In genomic region chr6:137740347-137740746, GRCh38 we compare ENCODE assay signal across 17 cellular contexts.
"Had no signal": no experiment of that assay in that cellular context is flagged by ENCODE, and none has a peak within 500 bp of the region (broad histone marks: within the 10 kb centered on the region; RNA-seq: fewer than 3 reads in every experiment).

No MANE protein-coding gene starts in this region.

- H3K27ac Mint-ChIP-seq: type B pancreatic cell had no signal

- H3K36me3 ChIP-seq: gastrocnemius medialis, neutrophil, thyroid gland had no signal

- H3K27me3 ChIP-seq: gastrocnemius medialis, neutrophil, thyroid gland had no signal

- H3K9me3 Mint-ChIP-seq: central memory CD8-positive, alpha-beta T cell; naive thymus-derived CD8-positive, alpha-beta T cell had no signal

- ATAC-seq: esophagus mucosa, gastrocnemius medialis, left colon had no signal

- H3K27me3 Mint-ChIP-seq: naive thymus-derived CD8-positive, alpha-beta T cell had no signal

- H3K9me3 ChIP-seq: gastrocnemius medialis, neutrophil, thyroid gland had no signal

- H3K4me2 ChIP-seq: smooth muscle cell had no signal

- H3K4me3 ChIP-seq: dorsolateral prefrontal cortex, gastrocnemius medialis, smooth muscle cell, thyroid gland had no signal

- DNase-seq: cortex of kidney; dorsolateral prefrontal cortex; effector CD8-positive, alpha-beta T cell; gastrocnemius medialis; hippocampal formation; left colon; mammary epithelial cell; naive thymus-derived CD8-positive, alpha-beta T cell; posterior cingulate gyrus; stimulated activated CD4-positive, alpha-beta T cell treated with anti-CD3 and anti-CD28 coated beads, Interleukin-2, amount 100 ng/mL, for 48 hours; stimulated activated naive CD4-positive, alpha-beta T cell treated with Interleukin-2 at 50 U/mL for 16 hours; thyroid gland had no signal

- H3K27ac ChIP-seq: dorsolateral prefrontal cortex, gastrocnemius medialis, neutrophil, thyroid gland had no signal

- H3K4me3 Mint-ChIP-seq: central memory CD8-positive, alpha-beta T cell; naive thymus-derived CD8-positive, alpha-beta T cell; type B pancreatic cell had no signal
